ENCODE assay signal across 21 cellular contexts in genomic region chr18:6569813-6570212, GRCh38.
DNase-seq lines count a peak whose midpoint lies in the region; ATAC-seq and TF ChIP-seq lines count a peak whose summit lies in the region.
"Had no signal": no experiment of that assay in that cellular context is flagged by ENCODE, and none has a peak within 500 bp of the region (broad histone marks: within the 10 kb centered on the region; RNA-seq: fewer than 3 reads in every experiment).

No MANE protein-coding gene starts in this region.

- H3K9ac ChIP-seq in endodermal cell (ENCODE audit: extremely low read depth, low read length, poor library complexity, severe bottlenecking): peak overlapping the region; percentile 45
- H3K9ac ChIP-seq: BLaER1 had no signal

- peaks cover 48% of the 10 kb centered on the region for H3K4me1 ChIP-seq in endodermal cell (ENCODE audit: control insufficient read depth, insufficient read depth, low read length)
- H3K4me1 ChIP-seq: BLaER1 had no signal

- TF ChIP-seq CTCF in NB4 (IDR thresholded peaks at IDR 0.05; ENCODE audit: low read depth, low read length): no peak
- no peak for TF ChIP-seq CTCF in endodermal cell (conservative IDR thresholded peaks at IDR 0.05)
- TF ChIP-seq CTCF in nephron progenitor cell (IDR thresholded peaks at IDR 0.05): no peak

- no peak overlapping the region for H3K4me3 Mint-ChIP-seq in endodermal cell
- H3K4me3 Mint-ChIP-seq in nephron progenitor cell: no peak overlapping the region
- H3K4me3 Mint-ChIP-seq in activated T-helper 2 cell treated with anti-CD3 and anti-CD28 coated beads, Interferon-gamma antibody, Interleukin-2, Interleukin-4, amounts not matched to agents 10 μg/mL and 5 μg/mL and 100 μg/mL, durations not matched to agents 14 hours and 24 hours and 36 hours (ENCODE audit: low read depth): no peak overlapping the region
- H3K4me3 Mint-ChIP-seq: CD4-positive, alpha-beta T cell; IgD-negative memory B cell had no signal

- H3K27ac Mint-ChIP-seq in endodermal cell (peak overlapping the region; percentile 94), nephron progenitor cell (no peak overlapping the region)
- H3K27ac Mint-ChIP-seq in activated T-helper 2 cell treated with anti-CD3 and anti-CD28 coated beads, Interferon-gamma antibody, Interleukin-2, Interleukin-4, amounts not matched to agents 10 μg/mL and 5 μg/mL and 100 μg/mL, durations not matched to agents 14 hours and 24 hours and 36 hours: no peak overlapping the region
- H3K27ac Mint-ChIP-seq: CD4-positive, alpha-beta T cell; IgD-negative memory B cell had no signal

- H3K4me1 Mint-ChIP-seq in endodermal cell (peaks cover 80% of the 10 kb centered on the region), nephron progenitor cell (peaks cover 32% of the 10 kb centered on the region)
- peaks cover 2% of the 10 kb centered on the region for H3K4me1 Mint-ChIP-seq in activated T-helper 2 cell treated with anti-CD3 and anti-CD28 coated beads, Interferon-gamma antibody, Interleukin-2, Interleukin-4, amounts not matched to agents 10 μg/mL and 5 μg/mL and 100 μg/mL, durations not matched to agents 14 hours and 24 hours and 36 hours (ENCODE audit: low read depth)
- H3K4me1 Mint-ChIP-seq: IgD-negative memory B cell had no signal

- H3K36me3 Mint-ChIP-seq in endodermal cell (ENCODE audit: low read depth) (peaks cover 3% of the 10 kb centered on the region), nephron progenitor cell (ENCODE audit: low read depth) (no peaks in the 10 kb centered on the region)
- H3K36me3 Mint-ChIP-seq in activated T-helper 2 cell treated with anti-CD3 and anti-CD28 coated beads, Interferon-gamma antibody, Interleukin-2, Interleukin-4, amounts not matched to agents 10 μg/mL and 5 μg/mL and 100 μg/mL, durations not matched to agents 14 hours and 24 hours and 36 hours (ENCODE audit: low read depth): no peaks in the 10 kb centered on the region
- H3K36me3 Mint-ChIP-seq: IgD-negative memory B cell had no signal

- H3K27me3 ChIP-seq in endodermal cell (ENCODE audit: control insufficient read depth, insufficient read depth, low read length, poor library complexity, severe bottlenecking): no peaks in the 10 kb centered on the region
- H3K27me3 ChIP-seq: BLaER1 had no signal

- 40 to 47% methylated on average over 1 to 2 of the region's 2 CpGs for WGBS in endodermal cell (ENCODE audit: insufficient coverage in 1 of 2, insufficient read length in 1 of 2), 2 experiments

- H3K36me3 ChIP-seq in endodermal cell (ENCODE audit: control insufficient read depth, insufficient read depth, low read length): no peaks in the 10 kb centered on the region
- H3K36me3 ChIP-seq: BLaER1 had no signal

- no peak overlapping the region for H3K4me3 ChIP-seq in NB4 (ENCODE audit: low read depth, low read length)
- H3K4me3 ChIP-seq in endodermal cell (ENCODE audit: low read length): no peak overlapping the region
- H3K4me3 ChIP-seq: BLaER1 had no signal

- H3K9me3 Mint-ChIP-seq in endodermal cell (peaks cover 1% of the 10 kb centered on the region), nephron progenitor cell (no peaks in the 10 kb centered on the region)
- H3K9me3 Mint-ChIP-seq in activated T-helper 2 cell treated with anti-CD3 and anti-CD28 coated beads, Interferon-gamma antibody, Interleukin-2, Interleukin-4, amounts not matched to agents 10 μg/mL and 5 μg/mL and 100 μg/mL, durations not matched to agents 14 hours and 24 hours and 36 hours: peaks cover 5% of the 10 kb centered on the region

- TF ChIP-seq POLR2A in NB4 (IDR thresholded peaks at IDR 0.05; ENCODE audit: extremely low read depth, insufficient read length): no peak

- DNase-seq in NB4 (ENCODE audit: low read depth): peak; percentile 1
- DNase-seq in endodermal cell: no peak
- peak; percentile 4 for DNase-seq in nephron progenitor cell
- DNase-seq in germinal center (ENCODE audit: low spot score): no peak
- no peak for DNase-seq in activated T-helper 2 cell treated with anti-CD3 and anti-CD28 coated beads, Interferon-gamma antibody, Interleukin-2, Interleukin-4, amounts not matched to agents 10 μg/mL and 5 μg/mL and 100 μg/mL, durations not matched to agents 14 hours and 24 hours and 36 hours (ENCODE audit: low spot score)
- DNase-seq in NCI-H128 (lab: John Stamatoyannopoulos, UW; ENCODE audit: unreplicated experiment): no peak
- DNase-seq: CD4-positive, alpha-beta T cell; COR-L47; DMS 273 treated with DMSO at 0.1 percent for 48 hours; GOT3; HCEC 1CT; NCI-H1105 treated with DMSO at 0.1 percent for 48 hours; NCI-H1694 treated with DMSO at 0.1 percent for 48 hours; NCI-H2081 treated with DMSO at 0.1 percent for 48 hours; NCI-H2171 treated with DMSO at 0.1 percent for 48 hours; NCI-H524 treated with DMSO at 0.1 percent for 48 hours; OCI-M1; Right ventricle myocardium superior had no signal

- no peaks in the 10 kb centered on the region for H3K27me3 Mint-ChIP-seq in endodermal cell (ENCODE audit: insufficient read depth)
- H3K27me3 Mint-ChIP-seq in nephron progenitor cell (ENCODE audit: low read depth, poor library complexity): peaks cover 6% of the 10 kb centered on the region
- no peaks in the 10 kb centered on the region for H3K27me3 Mint-ChIP-seq in activated T-helper 2 cell treated with anti-CD3 and anti-CD28 coated beads, Interferon-gamma antibody, Interleukin-2, Interleukin-4, amounts not matched to agents 10 μg/mL and 5 μg/mL and 100 μg/mL, durations not matched to agents 14 hours and 24 hours and 36 hours (ENCODE audit: low read depth)
- H3K27me3 Mint-ChIP-seq: CD4-positive, alpha-beta T cell; IgD-negative memory B cell had no signal

- no peaks in the 10 kb centered on the region for H3K9me3 ChIP-seq in endodermal cell (ENCODE audit: control insufficient read depth, low read length)
- H3K9me3 ChIP-seq: BLaER1 had no signal

- intact Hi-C loops in activated T-helper 2 cell treated with anti-CD3 and anti-CD28 coated beads, Interferon-gamma antibody, Interleukin-2, Interleukin-4, amounts not matched to agents 10 μg/mL and 5 μg/mL and 100 μg/mL, durations not matched to agents 14 hours and 24 hours and 36 hours (cut with micrococcal nuclease): no loop called here

- H3K27ac ChIP-seq in endodermal cell (ENCODE audit: low read depth, low read length): peak overlapping the region; percentile 33
- H3K27ac ChIP-seq: BLaER1 had no signal

- ATAC-seq in GM19035 (IDR thresholded peaks at IDR 0.05; ENCODE audit: unreplicated experiment): no peak

Comparison
In these comparisons a context has a peak if more than half of its experiments do, and no peak if none do; other contexts are left out.
1. DNase-seq: peak in NB4 (single experiment) and nephron progenitor cell (single experiment); none in endodermal cell (single experiment), germinal center (single experiment), activated T-helper 2 cell treated with anti-CD3 and anti-CD28 coated beads, Interferon-gamma antibody, Interleukin-2, Interleukin-4, amounts not matched to agents 10 μg/mL and 5 μg/mL and 100 μg/mL, durations not matched to agents 14 hours and 24 hours and 36 hours (single experiment) and NCI-H128 (single experiment).